Comparison of ENCODE assay signal across 17 cellular contexts in genomic region chr16:30088237-30088831, GRCh38. TPM values are rescaled to one million over a fixed set of nuclear protein-coding genes. Genes with fewer than 3 reads are reported as not detected.
A peak's percentile ranks its signal among the peaks of the same experiment; 100 is the strongest.
DNase-seq lines count a peak whose midpoint lies in the region; ATAC-seq and TF ChIP-seq lines count a peak whose summit lies in the region.
"Had no signal": no experiment of that assay in that cellular context is flagged by ENCODE, and none has a peak within 500 bp of the region (broad histone marks: within the 10 kb centered on the region; RNA-seq: fewer than 3 reads in every experiment).

No MANE protein-coding gene starts in this region.

- H3K79me1 ChIP-seq in IMR-90 (ENCODE audit: low read depth in 1 of 2, low read length in 2 of 2) = peaks cover 0 to 6% of the 10 kb centered on the region in 2 experiments; a peak in 2 of 4 replicates

- H3K14ac ChIP-seq in IMR-90 (replicated peaks; ENCODE audit: low read depth, low read length) = no peak overlapping the region

- H2BK20ac ChIP-seq in IMR-90 (ENCODE audit: low read depth, low read length) = no peak overlapping the region

- H3K9me1 ChIP-seq in IMR-90 (ENCODE audit: insufficient read depth, low read length) = no peaks in the 10 kb centered on the region

- dilution Hi-C loops in IMR-90 (cut with HindIII; ENCODE audit: low sequenced_read_pairs, unreplicated experiment) = no loop called here

- POLR2A ChIA-PET in IMR-90 (lab: Charles Lee; ENCODE audit: unreplicated experiment) = no interaction called here

- H2BK5ac ChIP-seq in IMR-90 (ENCODE audit: low read depth, low read length, poor library complexity, severe bottlenecking) = no peak overlapping the region

- H3K27me3 ChIP-seq in CD4-positive, CD25-positive, alpha-beta regulatory T cell (ENCODE audit: control insufficient read depth, insufficient read depth, low read length) = no peaks in the 10 kb centered on the region
- H3K27me3 ChIP-seq in IMR-90 (ENCODE audit: control insufficient read depth, insufficient read depth, low read length) = no peaks in the 10 kb centered on the region
- H3K27me3 ChIP-seq in endodermal cell (ENCODE audit: control insufficient read depth, insufficient read depth, low read length, poor library complexity, severe bottlenecking) = no peaks in the 10 kb centered on the region
- H3K27me3 ChIP-seq in SJCRH30 = no peaks in the 10 kb centered on the region
- H3K27me3 ChIP-seq in heart right ventricle = no peaks in the 10 kb centered on the region
- H3K27me3 ChIP-seq: BE2C, right atrium auricular region had no signal

- BruUV-seq in IMR-90 (replicated peaks; lab: Mats Ljungman, UMichigan) = no TSS peak

- H3K18ac ChIP-seq in IMR-90 (ENCODE audit: low read depth, low read length) = no peak overlapping the region

- TF ChIP-seq POLR2A in IMR-90 (IDR thresholded peaks at IDR 0.05; ENCODE audit: low read depth, low read length) = no peak

- no peak overlapping the region for H3K56ac ChIP-seq in IMR-90 (ENCODE audit: extremely low read depth, insufficient read depth, low read length)

- H3K9ac ChIP-seq in IMR-90 (ENCODE audit: low read depth, low read length) = no peak overlapping the region
- H3K9ac ChIP-seq in endodermal cell (ENCODE audit: extremely low read depth, low read length, poor library complexity, severe bottlenecking) = no peak overlapping the region
- H3K9ac ChIP-seq: KMS-11 had no signal

- peak overlapping the region in 1 of 4 donors; percentile 23 for H3K4me3 Mint-ChIP-seq in CD4-positive, CD25-positive, alpha-beta regulatory T cell
- no peak overlapping the region for H3K4me3 Mint-ChIP-seq in endodermal cell

- CTCF ChIA-PET in IMR-90 (lab: Yijun Ruan, JAX) = no interaction called here

- no peak overlapping the region for H3K27ac ChIP-seq in CD4-positive, CD25-positive, alpha-beta regulatory T cell (ENCODE audit: insufficient read depth, low read length, poor library complexity, severe bottlenecking)
- no peak overlapping the region for H3K27ac ChIP-seq in IMR-90 (ENCODE audit: insufficient read depth, low read length)
- no peak overlapping the region for H3K27ac ChIP-seq in endodermal cell (ENCODE audit: low read depth, low read length)
- H3K27ac ChIP-seq in SJCRH30 = no peak overlapping the region
- no peak overlapping the region for H3K27ac ChIP-seq in heart right ventricle
- H3K27ac ChIP-seq: KMS-11, right atrium auricular region had no signal

- H3K27me3 Mint-ChIP-seq in CD4-positive, CD25-positive, alpha-beta regulatory T cell = no peaks in the 10 kb centered on the region
- no peaks in the 10 kb centered on the region for H3K27me3 Mint-ChIP-seq in endodermal cell (ENCODE audit: insufficient read depth)

- peaks cover 14% of the 10 kb centered on the region for H3K36me3 Mint-ChIP-seq in CD4-positive, CD25-positive, alpha-beta regulatory T cell
- H3K36me3 Mint-ChIP-seq in endodermal cell (ENCODE audit: low read depth) = peaks cover 30% of the 10 kb centered on the region

- H2AK5ac ChIP-seq in IMR-90 (ENCODE audit: low read depth, low read length) = no peak overlapping the region

- peak overlapping the region; percentile 25 to 67 (median 35) for H3K27ac Mint-ChIP-seq in CD4-positive, CD25-positive, alpha-beta regulatory T cell
- peak overlapping the region; percentile 68 for H3K27ac Mint-ChIP-seq in endodermal cell

- no peak overlapping the region for H2AK9ac ChIP-seq in IMR-90 (replicated peaks; ENCODE audit: low read depth, low read length, poor library complexity)

- intact Hi-C loops in IMR-90 (cut with micrococcal nuclease) = no loop called here
- intact Hi-C loops in heart right ventricle (cut with DNase I) = no loop called here

- H3K4me1 ChIP-seq in CD4-positive, CD25-positive, alpha-beta regulatory T cell (ENCODE audit: control insufficient read depth, insufficient read depth, low read length, poor library complexity, severe bottlenecking) = peaks cover 31% of the 10 kb centered on the region
- H3K4me1 ChIP-seq in IMR-90 (ENCODE audit: control insufficient read depth, insufficient read depth, low read length) (peaks cover 3% of the 10 kb centered on the region; the same call in 1 of the 2 replicates), endodermal cell (ENCODE audit: control insufficient read depth, insufficient read depth, low read length) (peaks cover 6% of the 10 kb centered on the region), SJCRH30 (no peaks in the 10 kb centered on the region), heart right ventricle (peaks cover 0 to 72% (median 23%) of the 10 kb centered on the region in 9 donors)

- H3K36me3 ChIP-seq in CD4-positive, CD25-positive, alpha-beta regulatory T cell (ENCODE audit: control insufficient read depth, insufficient read depth, low read length) = peaks cover 19% of the 10 kb centered on the region
- H3K36me3 ChIP-seq in IMR-90 (ENCODE audit: control insufficient read depth, insufficient read depth, low read length) (peaks cover 27% of the 10 kb centered on the region), endodermal cell (ENCODE audit: control insufficient read depth, insufficient read depth, low read length) (peaks cover 31% of the 10 kb centered on the region), SJCRH30 (no peaks in the 10 kb centered on the region; the same call in 1 of the 2 replicates), heart right ventricle (peaks cover 0 to 36% (median 14%) of the 10 kb centered on the region in 9 donors)

- H3K4me3 ChIP-seq in CD4-positive, CD25-positive, alpha-beta regulatory T cell (ENCODE audit: low read depth, low read length) = no peak overlapping the region
- H3K4me3 ChIP-seq in IMR-90 (ENCODE audit: insufficient read depth, low read depth, low read length) = no peak overlapping the region
- no peak overlapping the region for H3K4me3 ChIP-seq in endodermal cell (ENCODE audit: low read length)
- no peak overlapping the region for H3K4me3 ChIP-seq in SJCRH30
- H3K4me3 ChIP-seq in heart right ventricle = no peak overlapping the region
- H3K4me3 ChIP-seq: right atrium auricular region had no signal

- no peak overlapping the region for H3K4ac ChIP-seq in IMR-90 (ENCODE audit: low read depth, low read length)

- H4K20me1 ChIP-seq in IMR-90 (ENCODE audit: insufficient read depth, low read length) = peaks cover 12% of the 10 kb centered on the region

- in situ Hi-C loops in IMR-90 (cut with MboI; ENCODE audit: low sequenced_read_pairs) = no loop called here

- H4K91ac ChIP-seq in IMR-90 (ENCODE audit: insufficient read depth, low read depth, low read length) = no peak overlapping the region

- H2AFZ ChIP-seq in IMR-90 (replicated peaks; ENCODE audit: low read length, poor library complexity) = peak overlapping the region; percentile 46

- H3K23ac ChIP-seq in IMR-90 (ENCODE audit: low read depth, low read length) = no peak overlapping the region

- WGBS in IMR-90 (ENCODE audit: extremely low coverage in 2 of 2, insufficient read length in 1 of 2), 2 experiments = no CpG with 5 or more reads among the region's 10 CpGs
- WGBS in endodermal cell (ENCODE audit: insufficient coverage in 1 of 2, insufficient read length in 1 of 2), 2 experiments = 85 to 88% methylated on average over 6 to 10 of the region's 10 CpGs
- 76 to 80% methylated on average over 10 of the region's 10 CpGs for WGBS in heart right ventricle, 2 donors

- TF ChIP-seq RAD21 in IMR-90 (IDR thresholded peaks at IDR 0.05; ENCODE audit: low read length) = no peak

- no peak overlapping the region for H2BK120ac ChIP-seq in IMR-90 (ENCODE audit: low read depth, low read length)

- H3K4me1 Mint-ChIP-seq in CD4-positive, CD25-positive, alpha-beta regulatory T cell = peaks cover 4 to 47% (median 14%) of the 10 kb centered on the region in 4 donors
- peaks cover 9% of the 10 kb centered on the region for H3K4me1 Mint-ChIP-seq in endodermal cell

- no peak for TF ChIP-seq CTCF in IMR-90 (conservative IDR thresholded peaks at IDR 0.05; ENCODE audit: low read depth, low read length)
- TF ChIP-seq CTCF in endodermal cell (conservative IDR thresholded peaks at IDR 0.05) = no peak
- TF ChIP-seq CTCF in heart right ventricle (IDR thresholded peaks at IDR 0.05) = no peak

- no peak overlapping the region for H2BK15ac ChIP-seq in IMR-90 (ENCODE audit: low read depth, low read length)

- H4K5ac ChIP-seq in IMR-90 (ENCODE audit: low read depth, low read length) = no peak overlapping the region

- no peak for ATAC-seq in CD4-positive, CD25-positive, alpha-beta regulatory T cell (ENCODE audit: low read depth in 2 of 2)
- ATAC-seq in IMR-90 (ENCODE audit: low read depth) = no peak
- ATAC-seq in heart right ventricle = no peak
- ATAC-seq: left lobe of liver had no signal

- no peaks in the 10 kb centered on the region for H3K9me3 Mint-ChIP-seq in CD4-positive, CD25-positive, alpha-beta regulatory T cell
- no peaks in the 10 kb centered on the region for H3K9me3 Mint-ChIP-seq in endodermal cell

- no peak overlapping the region for H3K4me2 ChIP-seq in IMR-90 (ENCODE audit: low read depth, low read length)
- H3K4me2 ChIP-seq: KMS-11 had no signal

- no peaks in the 10 kb centered on the region for H3K9me3 ChIP-seq in CD4-positive, CD25-positive, alpha-beta regulatory T cell (ENCODE audit: control insufficient read depth in 2 of 2, low read length in 2 of 2)
- H3K9me3 ChIP-seq in IMR-90 (ENCODE audit: control insufficient read depth, insufficient read depth, low read length) (no peaks in the 10 kb centered on the region), endodermal cell (ENCODE audit: control insufficient read depth, low read length) (no peaks in the 10 kb centered on the region), SJCRH30 (replicated peaks) (no peaks in the 10 kb centered on the region), heart right ventricle (no peaks in the 10 kb centered on the region)
- H3K9me3 ChIP-seq: BE2C, right atrium auricular region had no signal

- no peak for DNase-seq in CD4-positive, CD25-positive, alpha-beta regulatory T cell
- no peak for DNase-seq in IMR-90
- DNase-seq in endodermal cell = no peak
- no peak for DNase-seq in mucosa of gallbladder (ENCODE audit: low spot score)
- no peak for DNase-seq in SJCRH30
- DNase-seq in heart right ventricle = no peak
- DNase-seq: activated CD4-positive, alpha-beta T cell treated with anti-CD3 and anti-CD28 coated beads, Interleukin-2, amount 50 U/mL, for 1 hour; BE2C; GOT3; NCI-H1105; NCI-H2171 treated with DMSO at 0.1 percent for 48 hours; stimulated activated CD8-positive, alpha-beta memory T cell treated with anti-CD3 and anti-CD28 coated beads, Interleukin-4, amount 100 ng/mL, for 48 hours; T1000; trophoblast cell had no signal

- no peak overlapping the region for H4K8ac ChIP-seq in IMR-90 (ENCODE audit: low read depth in 2 of 2, low read length in 2 of 2)

RNA-seq across cellular contexts. Expression of gene TBX6, which starts 3.4 kb away (rescaled TPM):
- total RNA-seq in CD4-positive, CD25-positive, alpha-beta regulatory T cell = 0.42 TPM
- polyA plus RNA-seq in CD4-positive, CD25-positive, alpha-beta regulatory T cell = under 1 TPM in 1 of 4 donors, not detected in 3; 0.29 TPM
- total RNA-seq in IMR-90 (2012; rRNA removed) (not detected in 2 replicates), endodermal cell (1 to 10 TPM; 3.0 to 6.3 TPM), mucosa of gallbladder (3.7 TPM), heart right ventricle (1 to 10 TPM in 1 of 10 donors, under 1 TPM in 9; 0.28 to 1.4 (median 0.57) TPM)
- polyA plus RNA-seq in IMR-90 (2012; rRNA removed) (0.06 and 0.10 TPM in 2 replicates), heart right ventricle (1 to 10 TPM in 1 of 2 donors, under 1 TPM in 1; 0.28 to 1.7 TPM)
- 0.02 TPM in 1 of 2 replicates, not detected in the other for polyA plus RNA-seq in IMR-90 (2012; cell fraction: cytosol; rRNA removed)
- 0.06 and 0.16 TPM in 2 replicates for polyA plus RNA-seq in IMR-90 (2012; cell fraction: nucleus; rRNA removed; ENCODE audit: low replicate concordance)
- 3.4 TPM for polyA plus RNA-seq in endodermal cell (2013, experiment 1 of 2)
- polyA plus RNA-seq in endodermal cell (2013, experiment 2 of 2) = 3.1 TPM
- total RNA-seq in SJCRH30 (2014; rRNA removed; shearing (Covaris generic)) = 0.18 and 0.73 TPM in 2 replicates

RNA-seq across cellular contexts. Expression of gene YPEL3, which starts 7.7 kb away (rescaled TPM):
- total RNA-seq in CD4-positive, CD25-positive, alpha-beta regulatory T cell = 121 TPM
- 100 to 1,000 TPM; 245 to 319 (median 297) TPM for polyA plus RNA-seq in CD4-positive, CD25-positive, alpha-beta regulatory T cell
- total RNA-seq in IMR-90 (2012; rRNA removed) = 1.1 and 3.1 TPM in 2 replicates
- polyA plus RNA-seq in IMR-90 (2012; rRNA removed) = 25.6 and 33.3 TPM in 2 replicates
- polyA plus RNA-seq in IMR-90 (2012; cell fraction: cytosol; rRNA removed) = 34.8 and 76.0 TPM in 2 replicates
- polyA plus RNA-seq in IMR-90 (2012; cell fraction: nucleus; rRNA removed; ENCODE audit: low replicate concordance) = 93.1 and 115 TPM in 2 replicates
- 10 to 100 TPM; 42.0 to 57.2 TPM for total RNA-seq in endodermal cell
- polyA plus RNA-seq in endodermal cell (2013, experiment 1 of 2) = 39.8 TPM
- 36.9 TPM for polyA plus RNA-seq in endodermal cell (2013, experiment 2 of 2)
- 81.7 TPM for total RNA-seq in mucosa of gallbladder
- total RNA-seq in SJCRH30 (2014; rRNA removed; shearing (Covaris generic)) = 10.3 and 13.0 TPM in 2 replicates
- total RNA-seq in heart right ventricle = 100 to 1,000 TPM in 1 of 10 donors, 10 to 100 TPM in 9; 31.5 to 117 (median 42.6) TPM
- 100 to 1,000 TPM in 1 of 2 donors, 10 to 100 TPM in 1; 75.5 to 203 TPM for polyA plus RNA-seq in heart right ventricle

RNA-seq across cellular contexts. Expression of gene PPP4C, which starts 12.5 kb away (rescaled TPM):
- 97.0 TPM for total RNA-seq in CD4-positive, CD25-positive, alpha-beta regulatory T cell
- 100 to 1,000 TPM; 232 to 289 (median 262) TPM for polyA plus RNA-seq in CD4-positive, CD25-positive, alpha-beta regulatory T cell
- total RNA-seq in IMR-90 (2012; rRNA removed) = 209 and 222 TPM in 2 replicates
- polyA plus RNA-seq in IMR-90 (2012; rRNA removed) = 200 and 202 TPM in 2 replicates
- 191 and 310 TPM in 2 replicates for polyA plus RNA-seq in IMR-90 (2012; cell fraction: cytosol; rRNA removed)
- polyA plus RNA-seq in IMR-90 (2012; cell fraction: nucleus; rRNA removed; ENCODE audit: low replicate concordance) = 247 and 358 TPM in 2 replicates
- total RNA-seq in endodermal cell = 100 to 1,000 TPM; 150 to 151 TPM
- 140 TPM for polyA plus RNA-seq in endodermal cell (2013, experiment 1 of 2)
- polyA plus RNA-seq in endodermal cell (2013, experiment 2 of 2) = 132 TPM
- total RNA-seq in mucosa of gallbladder = 95.3 TPM
- total RNA-seq in SJCRH30 (2014; rRNA removed; shearing (Covaris generic)) = 96.7 and 99.4 TPM in 2 replicates
- total RNA-seq in heart right ventricle = 10 to 100 TPM; 35.2 to 50.0 (median 42.4) TPM
- polyA plus RNA-seq in heart right ventricle = 10 to 100 TPM; 34.5 to 82.1 TPM

RNA-seq across cellular contexts. Expression of gene ALDOA, which starts 22.8 kb away (rescaled TPM):
- total RNA-seq in CD4-positive, CD25-positive, alpha-beta regulatory T cell = 430 TPM
- 1,000 to 10,000 TPM; 1,129 to 1,243 (median 1,151) TPM for polyA plus RNA-seq in CD4-positive, CD25-positive, alpha-beta regulatory T cell
- total RNA-seq in IMR-90 (2012; rRNA removed) = 1,576 and 1,697 TPM in 2 replicates
- 1,990 and 2,139 TPM in 2 replicates for polyA plus RNA-seq in IMR-90 (2012; rRNA removed)
- polyA plus RNA-seq in IMR-90 (2012; cell fraction: cytosol; rRNA removed) = 1,937 and 3,090 TPM in 2 replicates
- 1,158 and 2,042 TPM in 2 replicates for polyA plus RNA-seq in IMR-90 (2012; cell fraction: nucleus; rRNA removed; ENCODE audit: low replicate concordance)
- total RNA-seq in endodermal cell = 100 to 1,000 TPM; 645 to 652 TPM
- polyA plus RNA-seq in endodermal cell (2013, experiment 1 of 2) = 715 TPM
- polyA plus RNA-seq in endodermal cell (2013, experiment 2 of 2) = 666 TPM
- total RNA-seq in mucosa of gallbladder = 1,422 TPM
- 646 and 744 TPM in 2 replicates for total RNA-seq in SJCRH30 (2014; rRNA removed; shearing (Covaris generic))
- total RNA-seq in heart right ventricle = 1,000 to 10,000 TPM; 3,057 to 4,582 (median 3,914) TPM
- 1,000 to 10,000 TPM; 2,873 to 3,079 TPM for polyA plus RNA-seq in heart right ventricle

RNA-seq across cellular contexts. Expression of gene GDPD3, which starts 25.0 kb away (rescaled TPM):
- total RNA-seq in CD4-positive, CD25-positive, alpha-beta regulatory T cell = 26.7 TPM
- polyA plus RNA-seq in CD4-positive, CD25-positive, alpha-beta regulatory T cell = under 1 TPM in 2 of 4 donors, not detected in 2; 0.13 to 0.28 TPM
- under 0.01 and 0.28 TPM in 2 replicates for total RNA-seq in IMR-90 (2012; rRNA removed)
- polyA plus RNA-seq in IMR-90 (2012; rRNA removed) = 2.8 and 19.5 TPM in 2 replicates
- polyA plus RNA-seq in IMR-90 (2012; cell fraction: cytosol; rRNA removed) = 0.47 and 0.73 TPM in 2 replicates
- 24.3 and 37.5 TPM in 2 replicates for polyA plus RNA-seq in IMR-90 (2012; cell fraction: nucleus; rRNA removed; ENCODE audit: low replicate concordance)
- total RNA-seq in endodermal cell = 1 to 10 TPM; 2.7 to 6.5 TPM
- 5.8 TPM for polyA plus RNA-seq in endodermal cell (2013, experiment 1 of 2)
- polyA plus RNA-seq in endodermal cell (2013, experiment 2 of 2) = 4.1 TPM
- 11.2 TPM for total RNA-seq in mucosa of gallbladder
- 1.0 and 1.1 TPM in 2 replicates for total RNA-seq in SJCRH30 (2014; rRNA removed; shearing (Covaris generic))
- 1 to 10 TPM in 9 of 10 donors, under 1 TPM in 1; 0.85 to 3.6 (median 1.5) TPM for total RNA-seq in heart right ventricle
- polyA plus RNA-seq in heart right ventricle = 1 to 10 TPM; 1.2 to 6.4 TPM
